ENCODE assay signal across 10 cellular contexts in the genomic region with DNA sequence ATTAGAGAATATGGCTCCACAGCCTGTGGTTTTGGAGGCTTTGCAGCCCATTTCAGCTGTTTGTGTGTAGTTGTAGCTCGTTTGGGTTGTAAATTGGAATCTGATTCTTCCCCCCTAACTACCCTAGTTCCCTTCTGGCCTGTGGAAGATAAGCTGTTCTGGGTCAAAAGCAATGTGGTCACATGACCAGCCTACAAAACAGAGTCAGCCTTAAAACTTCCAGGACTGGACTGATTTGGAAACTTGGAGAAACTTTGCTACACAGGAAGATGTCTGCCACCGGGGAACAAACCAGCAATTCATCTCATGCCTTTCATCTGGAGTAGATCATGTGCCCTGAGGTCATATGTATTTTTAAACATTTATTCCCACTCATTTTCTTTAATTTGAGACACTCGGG.
DNase-seq lines count a peak whose midpoint lies in the region; ATAC-seq, FAIRE-seq and TF ChIP-seq lines count a peak whose summit lies in the region.
"Had no signal": no experiment of that assay in that cellular context is flagged by ENCODE, and none has a peak within 500 bp of the region (broad histone marks: within the 10 kb centered on the region; RNA-seq: fewer than 3 reads in every experiment).

No MANE protein-coding gene starts in this region.

- H3K36me3 ChIP-seq in liver (ENCODE audit: control insufficient read depth in 4 of 4, insufficient read depth in 3 of 4, low read depth in 1 of 4, low read length in 3 of 4) (no peaks in the 10 kb centered on the region), A673 (ENCODE audit: insufficient read depth, low read length, poor library complexity, severe bottlenecking) (peaks cover 14% of the 10 kb centered on the region)

- TF ChIP-seq POLR2A in GM12891 (IDR thresholded peaks at IDR 0.05; ENCODE audit: low read depth, low read length) = no peak

- DNase-seq in NCI-H526 treated with DMSO at 0.1 percent for 48 hours (lab: John Stamatoyannopoulos, UW) = peak; percentile 59
- peak; percentile 74 for DNase-seq in epidermal melanocyte (ENCODE audit: insufficient read length, low spot score)
- DNase-seq in stromal cell of bone marrow (ENCODE audit: low read depth) = peak; percentile 40
- DNase-seq in GM12891 (ENCODE audit: insufficient read length, low spot score) = no peak
- DNase-seq in A673 (ENCODE audit: low spot score) = no peak
- DNase-seq in NK-92 treated with Interleukin-12 subunit alpha and Interleukin-12 subunit beta, amount 100 ng/mL, for 24 hours (lab: John Stamatoyannopoulos, UW) = no peak
- DNase-seq: activated CD4-positive, alpha-beta T cell treated with anti-CD3 and anti-CD28 coated beads, Interleukin-2, amount 10 ng/mL, durations not matched to agents 24 days and 14 days; activated effector memory CD4-positive, alpha-beta T cell treated with Interleukin-2 at 50 U/mL for 16 hours had no signal

- H3K27me3 ChIP-seq in liver (ENCODE audit: control insufficient read depth in 4 of 4, insufficient read depth in 4 of 4, low read length in 3 of 4) (no peaks in the 10 kb centered on the region), A673 (replicated peaks; ENCODE audit: insufficient read depth, low read depth, low read length, poor library complexity) (no peaks in the 10 kb centered on the region)

- TF ChIP-seq CTCF in liver (IDR thresholded peaks at IDR 0.05; ENCODE audit: low read depth, low read length, missing input control) (no peak), A673 (conservative IDR thresholded peaks at IDR 0.05; ENCODE audit: low read depth, low read length) (no peak)

- CTCF ChIA-PET in A673 (lab: Charles Lee) = no interaction called here

- TF ChIP-seq RAD21 in liver (IDR thresholded peaks at IDR 0.05) = no peak

- no peak overlapping the region for H3K9ac ChIP-seq in liver (ENCODE audit: low read depth in 1 of 2, low read length in 2 of 2)

- 25% methylated on average over 3 of the region's 3 CpGs for WGBS in liver

- no peak overlapping the region for H3K4me3 ChIP-seq in liver (ENCODE audit: low read depth in 1 of 3, low read length in 3 of 3)
- H3K4me3 ChIP-seq in A673 (ENCODE audit: low read depth, low read length, poor library complexity, severe bottlenecking) = no peak overlapping the region

- no peaks in the 10 kb centered on the region for H3K9me3 ChIP-seq in liver (ENCODE audit: control insufficient read depth in 4 of 4, low read length in 3 of 4)
- H3K9me3 ChIP-seq in A673 (ENCODE audit: low read depth, low read length, poor library complexity, severe bottlenecking) = no peaks in the 10 kb centered on the region

- H3K27ac ChIP-seq in liver (ENCODE audit: low read depth in 1 of 2, low read length in 2 of 2) (peak overlapping the region; percentile 56 to 63), A673 (ENCODE audit: low read depth, low read length, poor library complexity, severe bottlenecking) (no peak overlapping the region)

- POLR2A ChIA-PET in A673 (lab: Charles Lee; ENCODE audit: low non-redundant PET) = no interaction called here

- BruUV-seq in A673 (replicated peaks; lab: Mats Ljungman, UMichigan) = no TSS peak

- intact Hi-C loops in A673 (cut with micrococcal nuclease; ENCODE audit: unreplicated experiment) = no loop called here

- ATAC-seq in GM18520 (IDR thresholded peaks at IDR 0.05; ENCODE audit: unreplicated experiment) = no peak

- FAIRE-seq in GM12891 (lab: Jason Lieb, UNC) = no peak

- peaks cover 13 to 54% (median 50%) of the 10 kb centered on the region in 4 donors for H3K4me1 ChIP-seq in liver (ENCODE audit: control insufficient read depth in 4 of 4, insufficient read depth in 4 of 4, low read length in 3 of 4)
- H3K4me1 ChIP-seq in A673 (ENCODE audit: insufficient read depth, low read length, poor library complexity, severe bottlenecking) = peaks cover 60% of the 10 kb centered on the region

TF ChIP-seq in liver, 16 proteins besides CTCF, POLR2A, EP300 and RAD21:
- TF ChIP-seq, protein P1, sequence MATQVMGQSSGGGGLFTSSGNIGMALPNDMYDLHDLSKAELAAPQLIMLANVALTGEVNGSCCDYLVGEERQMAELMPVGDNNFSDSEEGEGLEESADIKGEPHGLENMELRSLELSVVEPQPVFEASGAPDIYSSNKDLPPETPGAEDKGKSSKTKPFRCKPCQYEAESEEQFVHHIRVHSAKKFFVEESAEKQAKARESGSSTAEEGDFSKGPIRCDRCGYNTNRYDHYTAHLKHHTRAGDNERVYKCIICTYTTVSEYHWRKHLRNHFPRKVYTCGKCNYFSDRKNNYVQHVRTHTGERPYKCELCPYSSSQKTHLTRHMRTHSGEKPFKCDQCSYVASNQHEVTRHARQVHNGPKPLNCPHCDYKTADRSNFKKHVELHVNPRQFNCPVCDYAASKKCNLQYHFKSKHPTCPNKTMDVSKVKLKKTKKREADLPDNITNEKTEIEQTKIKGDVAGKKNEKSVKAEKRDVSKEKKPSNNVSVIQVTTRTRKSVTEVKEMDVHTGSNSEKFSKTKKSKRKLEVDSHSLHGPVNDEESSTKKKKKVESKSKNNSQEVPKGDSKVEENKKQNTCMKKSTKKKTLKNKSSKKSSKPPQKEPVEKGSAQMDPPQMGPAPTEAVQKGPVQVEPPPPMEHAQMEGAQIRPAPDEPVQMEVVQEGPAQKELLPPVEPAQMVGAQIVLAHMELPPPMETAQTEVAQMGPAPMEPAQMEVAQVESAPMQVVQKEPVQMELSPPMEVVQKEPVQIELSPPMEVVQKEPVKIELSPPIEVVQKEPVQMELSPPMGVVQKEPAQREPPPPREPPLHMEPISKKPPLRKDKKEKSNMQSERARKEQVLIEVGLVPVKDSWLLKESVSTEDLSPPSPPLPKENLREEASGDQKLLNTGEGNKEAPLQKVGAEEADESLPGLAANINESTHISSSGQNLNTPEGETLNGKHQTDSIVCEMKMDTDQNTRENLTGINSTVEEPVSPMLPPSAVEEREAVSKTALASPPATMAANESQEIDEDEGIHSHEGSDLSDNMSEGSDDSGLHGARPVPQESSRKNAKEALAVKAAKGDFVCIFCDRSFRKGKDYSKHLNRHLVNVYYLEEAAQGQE (IDR thresholded peaks at IDR 0.05) = peak; percentile 37
- peak in 1 of 2 donors; percentile 46 for TF ChIP-seq RXRA (IDR thresholded peaks at IDR 0.05)
- peak; percentile 12 to 29 for TF ChIP-seq JUND (IDR thresholded peaks at IDR 0.05)
- TF ChIP-seq NR2F2 (IDR thresholded peaks at IDR 0.05) = peak; percentile 87
- TF ChIP-seq ZBTB33 (IDR thresholded peaks at IDR 0.05) = no peak

TF ChIP-seq in GM12891, 5 proteins besides CTCF, POLR2A, EP300 and RAD21:
- TF ChIP-seq POLR2AphosphoS5 (IDR thresholded peaks at IDR 0.05; ENCODE audit: low read depth, low read length) (no peak), PAX5 (IDR thresholded peaks at IDR 0.05; ENCODE audit: insufficient read depth, low read length, severe bottlenecking) (no peak), SPI1 (IDR thresholded peaks at IDR 0.05; ENCODE audit: low read depth, low read length) (no peak), POU2F2 (IDR thresholded peaks at IDR 0.05; ENCODE audit: low read depth, low read length) (no peak), TAF1 (IDR thresholded peaks at IDR 0.05; ENCODE audit: low read depth, low read length) (no peak)

Comparison
In these comparisons a context has a peak if more than half of its experiments do, and no peak if none do; other contexts are left out.
1. DNase-seq: peak in NCI-H526 treated with DMSO at 0.1 percent for 48 hours (single experiment), epidermal melanocyte (single experiment) and stromal cell of bone marrow (single experiment); none in GM12891 (single experiment), A673 (single experiment) and NK-92 treated with Interleukin-12 subunit alpha and Interleukin-12 subunit beta, amount 100 ng/mL, for 24 hours (single experiment).